ENCODE assay signal across 9 cellular contexts in the genomic region with DNA sequence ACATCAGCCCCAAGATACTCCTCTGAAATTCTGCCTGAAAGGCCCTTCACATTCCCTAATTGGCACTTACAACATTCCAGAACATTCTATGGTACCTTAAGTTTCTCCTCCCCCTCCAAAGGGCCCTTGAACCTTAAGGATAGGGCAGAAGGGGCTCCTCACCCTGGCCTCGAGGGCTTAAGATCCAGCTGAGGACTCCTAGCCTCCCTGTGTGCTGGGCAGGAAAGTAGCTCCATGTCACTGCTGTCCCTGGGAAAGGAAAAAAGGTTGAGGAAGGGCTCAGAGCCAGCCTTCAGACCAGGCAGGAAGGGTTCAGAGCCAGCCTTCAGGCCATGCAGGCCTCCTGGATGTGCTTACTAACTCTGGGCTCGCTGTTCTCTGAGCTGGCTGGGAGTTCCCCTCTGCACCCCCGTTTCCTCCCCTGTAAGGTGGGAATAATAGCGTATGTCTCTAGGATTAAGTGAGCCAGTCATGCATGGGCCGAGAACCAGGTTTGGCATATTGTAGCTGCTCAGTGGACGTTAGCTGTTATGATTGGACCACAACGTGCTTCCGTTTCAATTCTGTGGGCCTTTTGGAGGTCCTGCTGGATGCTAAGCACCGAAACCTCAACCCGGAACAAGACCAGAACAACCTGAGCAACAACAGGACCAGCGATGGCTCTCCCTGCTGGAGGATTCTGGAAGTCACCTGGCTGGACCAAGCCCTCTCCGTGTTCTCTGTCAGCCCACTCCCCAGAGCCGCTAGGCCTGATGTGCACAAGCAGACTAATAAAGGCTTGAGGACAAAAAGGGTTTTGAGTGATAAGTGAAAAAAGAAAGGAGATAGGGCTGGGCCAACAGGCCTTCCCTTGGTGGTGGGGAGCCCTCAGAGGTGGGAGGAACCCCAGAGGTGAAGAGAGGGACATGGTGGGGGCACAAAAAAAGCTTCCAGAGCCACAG. TPM values are rescaled to one million over a fixed set of nuclear protein-coding genes. Genes with fewer than 3 reads are reported as not detected.
A peak's percentile ranks its signal among the peaks of the same experiment; 100 is the strongest.
DNase-seq lines count a peak whose midpoint lies in the region; ATAC-seq and TF ChIP-seq lines count a peak whose summit lies in the region.
"Had no signal": no experiment of that assay in that cellular context is flagged by ENCODE, and none has a peak within 500 bp of the region (broad histone marks: within the 10 kb centered on the region; RNA-seq: fewer than 3 reads in every experiment).

No MANE protein-coding gene starts in this region.

- H3K9me3 ChIP-seq in mucosa of rectum (ENCODE audit: control insufficient read depth in 2 of 2, low read length in 2 of 2) (no peaks in the 10 kb centered on the region), psoas muscle (no peaks in the 10 kb centered on the region)

- peaks cover 10% of the 10 kb centered on the region for H3K4me1 Mint-ChIP-seq in activated T-helper 1 cell treated with anti-CD3 and anti-CD28 coated beads, Interleukin-12 subunit alpha, Interleukin-12 subunit beta, Interleukin-2, Interleukin-4 antibody, amounts not matched to agents 30 ng/mL and 10 ng/mL and 1 ng/mL, durations not matched to agents 14 hours and 24 hours and 36 hours (ENCODE audit: low read depth)

- H3K36me3 Mint-ChIP-seq in activated T-helper 1 cell treated with anti-CD3 and anti-CD28 coated beads, Interleukin-12 subunit alpha, Interleukin-12 subunit beta, Interleukin-2, Interleukin-4 antibody, amounts not matched to agents 30 ng/mL and 10 ng/mL and 1 ng/mL, durations not matched to agents 14 hours and 24 hours and 36 hours (ENCODE audit: low read depth), result peaks cover 2% of the 10 kb centered on the region

- H3K4me3 Mint-ChIP-seq in activated T-helper 1 cell treated with anti-CD3 and anti-CD28 coated beads, Interleukin-12 subunit alpha, Interleukin-12 subunit beta, Interleukin-2, Interleukin-4 antibody, amounts not matched to agents 30 ng/mL and 10 ng/mL and 1 ng/mL, durations not matched to agents 14 hours and 24 hours and 36 hours, result peak overlapping the region; percentile 33

- intact Hi-C loops in activated T-helper 1 cell treated with anti-CD3 and anti-CD28 coated beads, Interleukin-12 subunit alpha, Interleukin-12 subunit beta, Interleukin-2, Interleukin-4 antibody, amounts not matched to agents 30 ng/mL and 10 ng/mL and 1 ng/mL, durations not matched to agents 14 hours and 24 hours and 36 hours (cut with micrococcal nuclease), result no loop called here
- intact Hi-C loops in psoas muscle (cut with DNase I), result loop anchor here in 1 of 2 donors (10.0 kb wide), 1 partner anchor 170 kb away; no protein-coding TSS in a partner anchor

- peaks cover 9 to 19% of the 10 kb centered on the region in 2 donors for H3K36me3 ChIP-seq in mucosa of rectum (ENCODE audit: control insufficient read depth in 2 of 2, insufficient read depth in 2 of 2, low read length in 2 of 2)
- H3K36me3 ChIP-seq in psoas muscle (ENCODE audit: insufficient read depth in 1 of 2, low read depth in 1 of 2), result no peaks in the 10 kb centered on the region

- H3K27me3 Mint-ChIP-seq in activated T-helper 1 cell treated with anti-CD3 and anti-CD28 coated beads, Interleukin-12 subunit alpha, Interleukin-12 subunit beta, Interleukin-2, Interleukin-4 antibody, amounts not matched to agents 30 ng/mL and 10 ng/mL and 1 ng/mL, durations not matched to agents 14 hours and 24 hours and 36 hours (ENCODE audit: insufficient read depth), result peaks cover 30% of the 10 kb centered on the region

- ATAC-seq in GM19023 (IDR thresholded peaks at IDR 0.05; ENCODE audit: unreplicated experiment) (peak; percentile 42), HG03066 (IDR thresholded peaks at IDR 0.05; ENCODE audit: low read depth, unreplicated experiment) (peak; percentile 52), psoas muscle (no peak), left lobe of liver (no peak)

- DNase-seq in D341Med (ENCODE audit: low spot score) (peak; percentile 33), psoas muscle (no peak), left lobe of liver (ENCODE audit: low spot score) (no peak)
- no peak for DNase-seq in activated T-helper 1 cell treated with anti-CD3 and anti-CD28 coated beads, Interleukin-12 subunit alpha, Interleukin-12 subunit beta, Interleukin-2, Interleukin-4 antibody, amounts not matched to agents 30 ng/mL and 10 ng/mL and 1 ng/mL, durations not matched to agents 14 hours and 24 hours and 36 hours (ENCODE audit: low spot score)
- DNase-seq in activated CD4-positive, CD25-positive, alpha-beta regulatory T cell treated with anti-CD3 and anti-CD28 coated beads, Interleukin-2, amount 50 U/mL, for 72 hours, result no peak

- H3K27ac ChIP-seq in mucosa of rectum (ENCODE audit: low read depth in 2 of 2, low read length in 2 of 2) (peak overlapping the region; percentile 56 to 88), psoas muscle (no peak overlapping the region)

- no peak overlapping the region for H3K27ac Mint-ChIP-seq in activated T-helper 1 cell treated with anti-CD3 and anti-CD28 coated beads, Interleukin-12 subunit alpha, Interleukin-12 subunit beta, Interleukin-2, Interleukin-4 antibody, amounts not matched to agents 30 ng/mL and 10 ng/mL and 1 ng/mL, durations not matched to agents 14 hours and 24 hours and 36 hours

- H3K4me3 ChIP-seq in mucosa of rectum (ENCODE audit: low read length in 2 of 2), result peak overlapping the region; percentile 70 to 83
- no peak overlapping the region for H3K4me3 ChIP-seq in psoas muscle

- H3K4me1 ChIP-seq in mucosa of rectum (ENCODE audit: control insufficient read depth in 2 of 2, insufficient read depth in 2 of 2, low read length in 2 of 2) (peaks cover 32 to 45% of the 10 kb centered on the region in 2 donors), psoas muscle (no peaks in the 10 kb centered on the region)

- H3K27me3 ChIP-seq in mucosa of rectum (ENCODE audit: control insufficient read depth in 2 of 2, insufficient read depth in 2 of 2, low read length in 2 of 2) (peaks cover 5 to 7% of the 10 kb centered on the region in 2 donors), psoas muscle (ENCODE audit: insufficient read depth in 3 of 3, low read length in 2 of 3) (peaks cover 0 to 23% (median 14%) of the 10 kb centered on the region in 3 donors)

- no peaks in the 10 kb centered on the region for H3K9me3 Mint-ChIP-seq in activated T-helper 1 cell treated with anti-CD3 and anti-CD28 coated beads, Interleukin-12 subunit alpha, Interleukin-12 subunit beta, Interleukin-2, Interleukin-4 antibody, amounts not matched to agents 30 ng/mL and 10 ng/mL and 1 ng/mL, durations not matched to agents 14 hours and 24 hours and 36 hours

- 85 to 88% (median 85%) methylated on average over 13 of the region's 13 CpGs for WGBS in psoas muscle, 3 donors

- peak overlapping the region; percentile 52 to 86 for H3K9ac ChIP-seq in mucosa of rectum (ENCODE audit: low read depth in 1 of 2, low read length in 2 of 2)

- no peak for TF ChIP-seq CTCF in psoas muscle (IDR thresholded peaks at IDR 0.05)

RNA-seq across cellular contexts. Expression of gene B3GNT7, which starts 1.0 kb away (rescaled TPM):
- total RNA-seq in activated T-helper 1 cell treated with anti-CD3 and anti-CD28 coated beads, Interleukin-12 subunit alpha, Interleukin-12 subunit beta, Interleukin-2, Interleukin-4 antibody, amounts not matched to agents 30 ng/mL and 10 ng/mL and 1 ng/mL, durations not matched to agents 14 hours and 24 hours and 36 hours, result not detected in 2 replicates
- total RNA-seq in psoas muscle, result 1 to 10 TPM in 1 of 4 donors, under 1 TPM in 3; 0.29 to 1.7 (median 0.63) TPM
- polyA plus RNA-seq in psoas muscle, result under 1 TPM; 0.03 to 0.26 (median 0.03) TPM
- total RNA-seq in left lobe of liver, result 1.6 TPM
- total RNA-seq: T-helper 2 cell treated with Interferon-gamma antibody and Interleukin-4, amounts not matched to agents 100 ng/mL and 5 ng/mL, for 36 hours had no signal

Comparison
In these comparisons a context has a peak if more than half of its experiments do, and no peak if none do; other contexts are left out.
1. ATAC-seq: peak in GM19023 (single experiment) and HG03066 (single experiment); none in psoas muscle (0 of 4) and left lobe of liver (single experiment).